Comparison of ENCODE assay signal across 8 cellular contexts in genomic region chr12:990649-991349, GRCh38. TPM values are rescaled to one million over a fixed set of nuclear protein-coding genes. Genes with fewer than 3 reads are reported as not detected.
DNase-seq lines count a peak whose midpoint lies in the region; ATAC-seq, FAIRE-seq and TF ChIP-seq lines count a peak whose summit lies in the region.

Gene ERC1, plus strand, starts transcription at chr12:991223. Its CDS starts 36,681 bp downstream, at chr12:1027904.

- DNase-seq in A172 (ENCODE audit: low spot score) = peak; percentile 23
- DNase-seq in NCI-H2227 (lab: John Stamatoyannopoulos, UW; ENCODE audit: unreplicated experiment) = peak; percentile 78
- DNase-seq in activated CD4-positive, alpha-beta T cell treated with anti-CD3 and anti-CD28 coated beads for 1 hour = peak; percentile 76
- peak; percentile 79 for DNase-seq in cerebellar cortex (ENCODE audit: low spot score)
- DNase-seq in keratinocyte (ENCODE audit: low read depth, low spot score) = no peak
- DNase-seq in stimulated activated CD4-positive, alpha-beta T cell treated with anti-CD3 and anti-CD28 coated beads, Interleukin-12 subunit alpha, Interleukin-12 subunit beta, amount 100 ng/mL, for 48 hours (ENCODE audit: low read depth in 2 of 3, low spot score in 1 of 3) = peak; percentile 65 to 82 (median 77)

- H3K4me2 ChIP-seq in keratinocyte (ENCODE audit: control insufficient read depth, extremely low read depth, insufficient read depth, low read depth, low read length) = peak within 1 kb of the TSS; percentile 95

- peak within 1 kb of the TSS; percentile 95 for H3K27ac ChIP-seq in keratinocyte (ENCODE audit: control insufficient read depth, insufficient read depth, low read length)

- peak within 1 kb of the TSS; percentile 73 to 86 (median 77) for H3K4me3 ChIP-seq in keratinocyte (ENCODE audit: control insufficient read depth in 2 of 3, extremely low read depth in 1 of 3, insufficient read depth in 2 of 3, low read depth in 1 of 3, low read length in 3 of 3)

- dilution Hi-C loops in keratinocyte (cut with MboI; ENCODE audit: extremely low pct_ligation_motif_present, low sequenced_read_pairs) = no loop called here

- H3K27me3 ChIP-seq in keratinocyte (ENCODE audit: control insufficient read depth, extremely low read depth, insufficient read depth, low read length) = no peaks in the 10 kb centered on the region

- no peaks in the 10 kb centered on the region for H3K9me1 ChIP-seq in keratinocyte (ENCODE audit: control insufficient read depth, extremely low read depth, insufficient read depth, low read length)

- H3K4me1 ChIP-seq in keratinocyte (ENCODE audit: control insufficient read depth, extremely low read depth, insufficient read depth, low read length) = peaks cover 36% of the 10 kb centered on the region

- H3K36me3 ChIP-seq in keratinocyte (ENCODE audit: control insufficient read depth in 2 of 2, extremely low read depth in 1 of 2, insufficient read depth in 2 of 2, low read length in 2 of 2) = no peaks in the 10 kb centered on the region

- no peak for FAIRE-seq in keratinocyte (lab: Jason Lieb, UNC)

- peaks cover 47% of the 10 kb centered on the region for H3K79me2 ChIP-seq in keratinocyte (ENCODE audit: control insufficient read depth, insufficient read depth, low read length)

- peak within 1 kb of the TSS; percentile 97 for H3K9ac ChIP-seq in keratinocyte (ENCODE audit: control insufficient read depth, extremely low read depth, insufficient read depth, low read length)

- no peaks in the 10 kb centered on the region for H3K9me3 ChIP-seq in keratinocyte (ENCODE audit: control insufficient read depth, low read depth, low read length)

- H4K20me1 ChIP-seq in keratinocyte (ENCODE audit: control insufficient read depth, extremely low read depth, insufficient read depth, low read length) = no peaks in the 10 kb centered on the region

- peak; percentile 68 for ATAC-seq in GM18519 (IDR thresholded peaks at IDR 0.05; ENCODE audit: low FRiP score, unreplicated experiment)
- peak; percentile 87 for ATAC-seq in HG03066 (IDR thresholded peaks at IDR 0.05; ENCODE audit: low read depth, unreplicated experiment)

- peak in 1 of 3 experiments; percentile 8 for TF ChIP-seq CTCF in keratinocyte (optimal IDR thresholded peaks at IDR 0.05 in 1 of 3, IDR thresholded peaks at IDR 0.05 in 1 of 3, conservative IDR thresholded peaks at IDR 0.05 in 1 of 3; ENCODE audit: extremely low read depth in 1 of 3, insufficient read depth in 2 of 3, low read length in 3 of 3)

- peak within 1 kb of the TSS; percentile 99 for H2AFZ ChIP-seq in keratinocyte (ENCODE audit: control insufficient read depth, low read length)

RNA-seq across cellular contexts. Expression of gene ERC1, which starts in this region (rescaled TPM):
- 7.7 and 8.0 TPM in 2 replicates for total RNA-seq in A172 (2014; rRNA removed; shearing (Covaris generic))
- 13.1 to 23.9 TPM (median 16.1 TPM) in 3 replicates for polyA plus RNA-seq in keratinocyte
- polyA plus RNA-seq in keratinocyte (2011; ENCODE audit: low read depth) = 77.6 TPM
- 15.3 and 17.2 TPM in 2 replicates for polyA plus RNA-seq in keratinocyte (2011; cell fraction: cytosol; rRNA removed)
- 43.6 and 49.0 TPM in 2 replicates for polyA plus RNA-seq in keratinocyte (2011; cell fraction: nucleus; rRNA removed)
- 14.2 and 28.4 TPM in 2 replicates for polyA plus RNA-seq in keratinocyte (2012; ENCODE audit: low replicate concordance)
- 48.5 to 75.9 TPM (median 70.3 TPM) in 3 replicates for polyA minus RNA-seq in keratinocyte
- 28.8 TPM for polyA minus RNA-seq in keratinocyte (2011; cell fraction: cytosol; rRNA and poly(A)+ RNA removed)
- 56.7 and 120 TPM in 2 replicates for polyA minus RNA-seq in keratinocyte (2011; cell fraction: nucleus; rRNA and poly(A)+ RNA removed)
